Comparison of ENCODE assay signal across 10 cellular contexts in the genomic region with DNA sequence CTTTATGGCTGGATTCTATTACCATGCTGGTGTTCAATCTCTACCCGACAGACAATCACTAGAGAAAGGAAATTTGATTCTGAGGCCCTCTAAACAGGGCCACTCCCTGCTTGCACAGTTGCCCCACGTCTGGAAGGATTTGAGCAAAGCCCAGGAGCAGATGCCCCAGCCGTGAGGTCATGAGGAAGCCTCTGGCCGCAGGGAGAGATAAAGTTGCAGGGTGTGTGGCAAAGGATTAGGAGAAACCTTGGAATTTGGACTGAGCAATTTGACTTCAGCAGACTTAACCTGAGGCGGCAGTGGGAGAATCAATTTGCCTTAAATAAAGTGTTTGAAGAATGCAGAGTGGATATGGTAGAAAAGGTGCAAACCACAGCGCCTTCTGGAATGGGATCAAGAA. TPM values are rescaled to one million over a fixed set of nuclear protein-coding genes. Genes with fewer than 3 reads are reported as not detected.
A peak's percentile ranks its signal among the peaks of the same experiment; 100 is the strongest.
DNase-seq lines count a peak whose midpoint lies in the region; ATAC-seq, FAIRE-seq and TF ChIP-seq lines count a peak whose summit lies in the region.
"Had no signal": no experiment of that assay in that cellular context is flagged by ENCODE, and none has a peak within 500 bp of the region (broad histone marks: within the 10 kb centered on the region; RNA-seq: fewer than 3 reads in every experiment).

No MANE protein-coding gene starts in this region.

- H3K27me3 Mint-ChIP-seq in MCF 10A (ENCODE audit: insufficient read depth, unreplicated experiment) = no peaks in the 10 kb centered on the region

- intact Hi-C loops in MCF 10A (cut with micrococcal nuclease) = no loop called here

- no peak for TF ChIP-seq CTCF in MCF 10A (IDR thresholded peaks at IDR 0.05; ENCODE audit: unreplicated experiment)

- no peaks in the 10 kb centered on the region for H3K36me3 Mint-ChIP-seq in MCF 10A (ENCODE audit: insufficient read depth, unreplicated experiment)

- no peak for FAIRE-seq in frontal cortex (lab: Jason Lieb, UNC)

- H3K9me3 Mint-ChIP-seq in MCF 10A (ENCODE audit: unreplicated experiment) = no peaks in the 10 kb centered on the region

- H3K27ac Mint-ChIP-seq in MCF 10A (ENCODE audit: low read depth, unreplicated experiment) = peak overlapping the region; percentile 97

- CTCF ChIA-PET in MCF 10A (lab: Yijun Ruan, JAX) = no interaction called here

- peak overlapping the region; percentile 50 for H3K4me3 Mint-ChIP-seq in MCF 10A (ENCODE audit: unreplicated experiment)

- peak; percentile 44 for DNase-seq in 8988T
- peak; percentile 94 for DNase-seq in HT1080 (ENCODE audit: low read depth)
- peak; percentile 85 for DNase-seq in MCF 10A (ENCODE audit: unreplicated experiment)
- peak; percentile 46 for DNase-seq in left kidney (ENCODE audit: low read depth, low spot score)
- DNase-seq in frontal cortex (ENCODE audit: low spot score in 2 of 2) = no peak
- DNase-seq in stimulated activated CD4-positive, alpha-beta T cell treated with anti-CD3 and anti-CD28 coated beads, Interleukin-12 subunit alpha, Interleukin-12 subunit beta, amount 100 ng/mL, for 4 hours = no peak
- DNase-seq: NCI-H510A treated with DMSO at 0.1 percent for 48 hours had no signal

- BruUV-seq in MCF 10A (replicated peaks; lab: Mats Ljungman, UMichigan) = no TSS peak

- H3K4me1 Mint-ChIP-seq in MCF 10A (ENCODE audit: insufficient read depth, unreplicated experiment) = peaks cover 25% of the 10 kb centered on the region

- POLR2A ChIA-PET in MCF 10A (lab: Yijun Ruan, JAX) = interaction anchor here (0.8 to 9.5 kb wide), 9 partner anchors 11 to 852 kb away, joined by 3 to 150 read pairs (median 4); a partner anchor contains a TSS

- no peak for ATAC-seq in HG02870 (IDR thresholded peaks at IDR 0.05; ENCODE audit: unreplicated experiment)
- no peak for ATAC-seq in HG03097 (IDR thresholded peaks at IDR 0.05; ENCODE audit: low FRiP score, unreplicated experiment)
- ATAC-seq: activated CD4-positive, CD25-positive, alpha-beta regulatory T cell treated with anti-CD3 and anti-CD28 coated beads, Interleukin-2, amount 50 U/mL, for 24 hours had no signal

RNA-seq across cellular contexts. Expression of a gene that starts 40.2 kb away (rescaled TPM):
- total RNA-seq in HT1080 (2014; rRNA removed; shearing (Covaris generic)) = 59.7 and 93.0 TPM in 2 replicates
- polyA plus RNA-seq in HT1080 (2015; cell fraction: cytosol; rRNA removed) = 75.1 and 87.5 TPM in 2 replicates
- 247 and 255 TPM in 2 replicates for polyA plus RNA-seq in HT1080 (2015; cell fraction: nucleus; rRNA removed)
- total RNA-seq in MCF 10A (2022) = 253 and 282 TPM in 2 replicates
- 67.3 TPM for total RNA-seq in frontal cortex

Comparison
In these comparisons a context has a peak if more than half of its experiments do, and no peak if none do; other contexts are left out.
1. DNase-seq: peak in 8988T (single experiment), HT1080 (single experiment), MCF 10A (single experiment) and left kidney (single experiment); none in frontal cortex (0 of 2) and stimulated activated CD4-positive, alpha-beta T cell treated with anti-CD3 and anti-CD28 coated beads, Interleukin-12 subunit alpha, Interleukin-12 subunit beta, amount 100 ng/mL, for 4 hours (single experiment).